Comparison of ENCODE assay signal across 11 cellular contexts in the genomic region with DNA sequence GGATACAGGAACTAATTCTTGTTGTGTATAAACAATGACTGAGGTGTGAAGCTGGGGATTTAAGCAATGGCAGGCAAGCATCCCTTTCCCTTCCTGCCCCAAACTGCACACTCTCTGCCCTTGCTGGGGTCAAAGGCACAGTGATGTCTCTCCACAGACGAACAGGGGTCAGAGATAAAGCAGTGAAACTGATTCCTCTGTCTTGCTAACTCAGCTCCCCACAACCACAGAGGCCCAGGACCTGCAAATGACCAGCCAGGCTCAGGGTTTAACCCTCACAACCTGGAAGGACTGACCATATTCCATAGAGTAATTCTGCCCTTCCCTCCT.
DNase-seq lines count a peak whose midpoint lies in the region; ATAC-seq, FAIRE-seq and TF ChIP-seq lines count a peak whose summit lies in the region.
"Had no signal": no experiment of that assay in that cellular context is flagged by ENCODE, and none has a peak within 500 bp of the region (broad histone marks: within the 10 kb centered on the region; RNA-seq: fewer than 3 reads in every experiment).

No MANE protein-coding gene starts in this region.

- intact Hi-C loops in activated T-helper 1 cell treated with anti-CD3 and anti-CD28 coated beads, Interleukin-12 subunit alpha, Interleukin-12 subunit beta, Interleukin-2, Interleukin-4 antibody, amounts not matched to agents 30 ng/mL and 10 ng/mL and 1 ng/mL, durations not matched to agents 14 hours and 24 hours and 36 hours (cut with micrococcal nuclease): no loop called here
- intact Hi-C loops in Right ventricle myocardium superior (cut with DNase I) (no loop called here), heart left ventricle (cut with DNase I) (no loop called here)

- H3K9me3 Mint-ChIP-seq in T-helper 1 cell treated with Interleukin-12 subunit alpha and Interleukin-12 subunit beta and Interleukin-4 antibody, amounts not matched to agents 30 μg/mL and 1 μg/mL, for 36 hours: no peaks in the 10 kb centered on the region
- H3K9me3 Mint-ChIP-seq in activated T-helper 1 cell treated with anti-CD3 and anti-CD28 coated beads, Interleukin-12 subunit alpha, Interleukin-12 subunit beta, Interleukin-2, Interleukin-4 antibody, amounts not matched to agents 30 ng/mL and 10 ng/mL and 1 ng/mL, durations not matched to agents 14 hours and 24 hours and 36 hours: no peaks in the 10 kb centered on the region

- no peaks in the 10 kb centered on the region for H3K9me3 ChIP-seq in small intestine (ENCODE audit: control insufficient read depth, low read depth)
- H3K9me3 ChIP-seq in heart left ventricle: no peaks in the 10 kb centered on the region

- ATAC-seq in HG02981 (IDR thresholded peaks at IDR 0.05; ENCODE audit: unreplicated experiment): peak; percentile 15
- ATAC-seq in Right ventricle myocardium superior (ENCODE audit: poor library complexity): no peak
- ATAC-seq in heart left ventricle: no peak

- peaks cover 29% of the 10 kb centered on the region for H3K36me3 Mint-ChIP-seq in T-helper 1 cell treated with Interleukin-12 subunit alpha and Interleukin-12 subunit beta and Interleukin-4 antibody, amounts not matched to agents 30 μg/mL and 1 μg/mL, for 36 hours (ENCODE audit: low read depth)
- peaks cover 18% of the 10 kb centered on the region for H3K36me3 Mint-ChIP-seq in activated T-helper 1 cell treated with anti-CD3 and anti-CD28 coated beads, Interleukin-12 subunit alpha, Interleukin-12 subunit beta, Interleukin-2, Interleukin-4 antibody, amounts not matched to agents 30 ng/mL and 10 ng/mL and 1 ng/mL, durations not matched to agents 14 hours and 24 hours and 36 hours (ENCODE audit: low read depth)

- 0 to 47% (median 27%) methylated on average over 1 of the region's 1 CpG for WGBS in small intestine, 3 donors
- WGBS in heart left ventricle, 4 donors: 67 to 82% (median 68%) methylated on average over 1 of the region's 1 CpG

- no peaks in the 10 kb centered on the region for H3K27me3 Mint-ChIP-seq in T-helper 1 cell treated with Interleukin-12 subunit alpha and Interleukin-12 subunit beta and Interleukin-4 antibody, amounts not matched to agents 30 μg/mL and 1 μg/mL, for 36 hours (ENCODE audit: low read depth)
- H3K27me3 Mint-ChIP-seq in activated T-helper 1 cell treated with anti-CD3 and anti-CD28 coated beads, Interleukin-12 subunit alpha, Interleukin-12 subunit beta, Interleukin-2, Interleukin-4 antibody, amounts not matched to agents 30 ng/mL and 10 ng/mL and 1 ng/mL, durations not matched to agents 14 hours and 24 hours and 36 hours (ENCODE audit: insufficient read depth): no peaks in the 10 kb centered on the region

- no peak for TF ChIP-seq POLR2A in heart left ventricle (IDR thresholded peaks at IDR 0.05)

- peak overlapping the region; percentile 100 for H3K27ac Mint-ChIP-seq in T-helper 1 cell treated with Interleukin-12 subunit alpha and Interleukin-12 subunit beta and Interleukin-4 antibody, amounts not matched to agents 30 μg/mL and 1 μg/mL, for 36 hours
- H3K27ac Mint-ChIP-seq in activated T-helper 1 cell treated with anti-CD3 and anti-CD28 coated beads, Interleukin-12 subunit alpha, Interleukin-12 subunit beta, Interleukin-2, Interleukin-4 antibody, amounts not matched to agents 30 ng/mL and 10 ng/mL and 1 ng/mL, durations not matched to agents 14 hours and 24 hours and 36 hours: peak overlapping the region; percentile 94

- H3K4me3 Mint-ChIP-seq in T-helper 1 cell treated with Interleukin-12 subunit alpha and Interleukin-12 subunit beta and Interleukin-4 antibody, amounts not matched to agents 30 μg/mL and 1 μg/mL, for 36 hours: peak overlapping the region; percentile 87
- H3K4me3 Mint-ChIP-seq in activated T-helper 1 cell treated with anti-CD3 and anti-CD28 coated beads, Interleukin-12 subunit alpha, Interleukin-12 subunit beta, Interleukin-2, Interleukin-4 antibody, amounts not matched to agents 30 ng/mL and 10 ng/mL and 1 ng/mL, durations not matched to agents 14 hours and 24 hours and 36 hours: peak overlapping the region; percentile 74

- H3K36me3 ChIP-seq in small intestine (ENCODE audit: control insufficient read depth in 2 of 2, insufficient read depth in 2 of 2, low read length in 2 of 2) (no peaks in the 10 kb centered on the region), heart left ventricle (no peaks in the 10 kb centered on the region)

- H3K4me1 Mint-ChIP-seq in T-helper 1 cell treated with Interleukin-12 subunit alpha and Interleukin-12 subunit beta and Interleukin-4 antibody, amounts not matched to agents 30 μg/mL and 1 μg/mL, for 36 hours (ENCODE audit: low read depth): peaks cover 81% of the 10 kb centered on the region
- H3K4me1 Mint-ChIP-seq in activated T-helper 1 cell treated with anti-CD3 and anti-CD28 coated beads, Interleukin-12 subunit alpha, Interleukin-12 subunit beta, Interleukin-2, Interleukin-4 antibody, amounts not matched to agents 30 ng/mL and 10 ng/mL and 1 ng/mL, durations not matched to agents 14 hours and 24 hours and 36 hours (ENCODE audit: low read depth): peaks cover 89% of the 10 kb centered on the region

- no peak for DNase-seq in T-helper 1 cell
- no peak for DNase-seq in activated T-helper 1 cell treated with anti-CD3 and anti-CD28 coated beads, Interleukin-12 subunit alpha, Interleukin-12 subunit beta, Interleukin-2, Interleukin-4 antibody, amounts not matched to agents 30 ng/mL and 10 ng/mL and 1 ng/mL, durations not matched to agents 14 hours and 24 hours and 36 hours (ENCODE audit: low spot score)
- no peak for DNase-seq in small intestine
- no peak for DNase-seq in Right ventricle myocardium superior
- DNase-seq in COR-L47 (lab: John Stamatoyannopoulos, UW): no peak
- no peak for DNase-seq in heart left ventricle
- DNase-seq: NCI-H345 had no signal

- FAIRE-seq in small intestine (lab: Jason Lieb, UNC): no peak

- peak overlapping the region; percentile 23 to 65 for H3K27ac ChIP-seq in small intestine (ENCODE audit: low read depth in 1 of 2, low read length in 1 of 2)
- H3K27ac ChIP-seq in heart left ventricle: peak overlapping the region in 2 of 12 donors; percentile 32 to 69
- H3K27ac ChIP-seq: 22Rv1 had no signal

- H3K4me1 ChIP-seq in small intestine (ENCODE audit: control insufficient read depth in 2 of 2, insufficient read depth in 1 of 2, low read depth in 1 of 2, low read length in 1 of 2): peaks cover 0 to 6% of the 10 kb centered on the region in 2 donors
- peaks cover 0 to 53% (median 19%) of the 10 kb centered on the region in 12 donors for H3K4me1 ChIP-seq in heart left ventricle

- no peak for TF ChIP-seq CTCF in heart left ventricle (IDR thresholded peaks at IDR 0.05)

- H3K4me3 ChIP-seq in small intestine (ENCODE audit: low read depth in 1 of 2, low read length in 2 of 2): peak overlapping the region in 1 of 2 donors; percentile 40
- H3K4me3 ChIP-seq in heart left ventricle: peak overlapping the region in 1 of 12 donors; percentile 27
- H3K4me3 ChIP-seq: lung had no signal

- H3K27me3 ChIP-seq in small intestine (ENCODE audit: control insufficient read depth in 2 of 2, insufficient read depth in 2 of 2, low read length in 2 of 2) (no peaks in the 10 kb centered on the region), heart left ventricle (no peaks in the 10 kb centered on the region)
